1 cellular context compared by ENCODE assay signal in the genomic region with DNA sequence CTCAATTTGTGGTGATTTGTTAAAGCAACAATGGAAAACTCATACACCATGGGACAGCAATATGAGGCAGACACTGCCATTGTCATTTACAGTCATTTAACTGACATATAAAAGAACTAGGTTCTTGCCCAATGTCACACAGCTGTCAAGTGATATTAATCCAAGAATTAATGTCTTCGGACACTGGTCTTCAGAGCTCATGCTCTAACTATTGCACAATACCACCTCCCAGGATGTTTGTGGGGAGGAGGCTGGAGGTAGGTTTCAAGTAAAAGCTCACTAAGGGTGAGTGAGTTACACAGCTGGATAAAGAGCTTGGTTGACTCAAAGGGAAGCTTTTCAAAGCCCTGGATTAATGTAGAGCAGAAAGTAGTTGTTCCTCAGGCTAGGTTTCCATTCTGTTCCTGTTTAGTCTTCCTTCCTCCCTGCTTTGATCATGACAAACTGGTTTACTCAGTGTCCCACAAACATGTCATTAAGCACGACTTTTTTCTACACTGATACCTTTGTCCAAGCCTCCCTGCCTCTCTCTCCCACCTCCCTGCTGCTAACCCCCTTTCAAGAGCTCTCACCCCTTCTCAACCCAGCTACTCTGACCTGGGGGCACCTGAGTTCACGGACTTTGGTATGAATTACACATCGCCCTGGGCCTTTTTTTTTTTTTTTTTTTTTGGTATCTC.
A peak's percentile ranks its signal among the peaks of the same experiment; 100 is the strongest.
TF ChIP-seq lines count a peak whose summit lies in the region.

No MANE protein-coding gene starts in this region.

TF ChIP-seq in HepG2, 621 proteins besides CTCF, POLR2A, EP300 and RAD21 (continued from another document and continues in another):
- TF ChIP-seq, protein P1, sequence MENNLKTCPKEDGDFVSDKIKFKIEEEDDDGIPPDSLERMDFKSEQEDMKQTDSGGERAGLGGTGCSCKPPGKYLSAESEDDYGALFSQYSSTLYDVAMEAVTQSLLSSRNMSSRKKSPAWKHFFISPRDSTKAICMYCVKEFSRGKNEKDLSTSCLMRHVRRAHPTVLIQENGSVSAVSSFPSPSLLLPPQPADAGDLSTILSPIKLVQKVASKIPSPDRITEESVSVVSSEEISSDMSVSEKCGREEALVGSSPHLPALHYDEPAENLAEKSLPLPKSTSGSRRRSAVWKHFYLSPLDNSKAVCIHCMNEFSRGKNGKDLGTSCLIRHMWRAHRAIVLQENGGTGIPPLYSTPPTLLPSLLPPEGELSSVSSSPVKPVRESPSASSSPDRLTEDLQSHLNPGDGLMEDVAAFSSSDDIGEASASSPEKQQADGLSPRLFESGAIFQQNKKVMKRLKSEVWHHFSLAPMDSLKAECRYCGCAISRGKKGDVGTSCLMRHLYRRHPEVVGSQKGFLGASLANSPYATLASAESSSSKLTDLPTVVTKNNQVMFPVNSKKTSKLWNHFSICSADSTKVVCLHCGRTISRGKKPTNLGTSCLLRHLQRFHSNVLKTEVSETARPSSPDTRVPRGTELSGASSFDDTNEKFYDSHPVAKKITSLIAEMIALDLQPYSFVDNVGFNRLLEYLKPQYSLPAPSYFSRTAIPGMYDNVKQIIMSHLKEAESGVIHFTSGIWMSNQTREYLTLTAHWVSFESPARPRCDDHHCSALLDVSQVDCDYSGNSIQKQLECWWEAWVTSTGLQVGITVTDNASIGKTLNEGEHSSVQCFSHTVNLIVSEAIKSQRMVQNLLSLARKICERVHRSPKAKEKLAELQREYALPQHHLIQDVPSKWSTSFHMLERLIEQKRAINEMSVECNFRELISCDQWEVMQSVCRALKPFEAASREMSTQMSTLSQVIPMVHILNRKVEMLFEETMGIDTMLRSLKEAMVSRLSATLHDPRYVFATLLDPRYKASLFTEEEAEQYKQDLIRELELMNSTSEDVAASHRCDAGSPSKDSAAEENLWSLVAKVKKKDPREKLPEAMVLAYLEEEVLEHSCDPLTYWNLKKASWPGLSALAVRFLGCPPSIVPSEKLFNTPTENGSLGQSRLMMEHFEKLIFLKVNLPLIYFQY (CRISPR knock-in tag; IDR thresholded peaks at IDR 0.05; ENCODE audit: borderline replicate concordance): no peak
- TF ChIP-seq EHMT2 (IDR thresholded peaks at IDR 0.05; ENCODE audit: borderline replicate concordance, low read depth, low read length) (no peak), ZNF569 (CRISPR knock-in tag; IDR thresholded peaks at IDR 0.05; ENCODE audit: borderline replicate concordance) (no peak), ZNF180 (CRISPR knock-in tag; IDR thresholded peaks at IDR 0.05; ENCODE audit: borderline replicate concordance, low read depth) (no peak), RBM22 (optimal IDR thresholded peaks at IDR 0.05; ENCODE audit: low read length) (no peak), ZNF607 (CRISPR knock-in tag; IDR thresholded peaks at IDR 0.05; ENCODE audit: borderline replicate concordance) (no peak), REPIN1 (CRISPR knock-in tag; IDR thresholded peaks at IDR 0.05; ENCODE audit: borderline replicate concordance, low read depth) (no peak), ZBTB20 (CRISPR knock-in tag; IDR thresholded peaks at IDR 0.05; ENCODE audit: borderline replicate concordance, low read depth) (no peak), KMT2A (CRISPR knock-in tag; IDR thresholded peaks at IDR 0.05) (no peak), ZFP62 (CRISPR knock-in tag; IDR thresholded peaks at IDR 0.05) (no peak), ZKSCAN8 (CRISPR knock-in tag; IDR thresholded peaks at IDR 0.05; ENCODE audit: borderline replicate concordance) (no peak), RBFOX2 (IDR thresholded peaks at IDR 0.05; ENCODE audit: low read depth, low read length) (no peak), SRSF1 (optimal IDR thresholded peaks at IDR 0.05; ENCODE audit: low read depth, low read length) (no peak), CEBPG (CRISPR knock-in tag; IDR thresholded peaks at IDR 0.05) (peak; percentile 93), PCBP1 (IDR thresholded peaks at IDR 0.05; ENCODE audit: borderline replicate concordance, low read depth, low read length) (no peak), HOXD1 (CRISPR knock-in tag; IDR thresholded peaks at IDR 0.05) (no peak), CEBPB (IDR thresholded peaks at IDR 0.05; ENCODE audit: borderline replicate concordance, low read depth, low read length) (peak; percentile 96), TGIF2 (CRISPR knock-in tag; IDR thresholded peaks at IDR 0.05) (no peak), SRSF4 (IDR thresholded peaks at IDR 0.05; ENCODE audit: low read depth, low read length, poor library complexity, severe bottlenecking) (no peak), CAMTA2 (CRISPR knock-in tag; IDR thresholded peaks at IDR 0.05; ENCODE audit: borderline replicate concordance) (no peak), DPF2 (CRISPR knock-in tag; IDR thresholded peaks at IDR 0.05; ENCODE audit: borderline replicate concordance, low read depth) (no peak), ZNF317 (CRISPR knock-in tag; IDR thresholded peaks at IDR 0.05) (no peak), ZNF510 (CRISPR knock-in tag; IDR thresholded peaks at IDR 0.05; ENCODE audit: low read depth) (no peak), RFX3 (CRISPR knock-in tag; IDR thresholded peaks at IDR 0.05) (no peak), ZC3H13 (CRISPR knock-in tag; IDR thresholded peaks at IDR 0.05) (no peak), CHD4 (IDR thresholded peaks at IDR 0.05; ENCODE audit: borderline replicate concordance, low read length) (no peak), ZNF660 (CRISPR knock-in tag; IDR thresholded peaks at IDR 0.05; ENCODE audit: borderline replicate concordance, low read depth) (no peak), ZNF775 (CRISPR knock-in tag; IDR thresholded peaks at IDR 0.05; ENCODE audit: borderline replicate concordance) (no peak)
- TF ChIP-seq, protein P2, sequence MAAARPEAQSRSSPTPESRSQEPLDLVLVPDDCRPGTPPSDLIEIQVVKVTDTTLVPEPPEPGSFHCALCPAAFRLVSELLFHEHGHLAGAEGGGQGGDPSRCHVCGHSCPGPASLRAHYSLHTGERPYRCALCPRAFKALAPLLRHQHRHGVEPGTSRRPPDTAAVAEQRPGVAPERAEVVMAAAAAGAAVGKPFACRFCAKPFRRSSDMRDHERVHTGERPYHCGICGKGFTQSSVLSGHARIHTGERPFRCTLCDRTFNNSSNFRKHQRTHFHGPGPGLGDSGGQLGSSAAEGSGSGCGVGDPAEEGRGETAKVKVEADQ (CRISPR knock-in tag; IDR thresholded peaks at IDR 0.05; ENCODE audit: borderline replicate concordance): no peak
- TF ChIP-seq, protein P3, sequence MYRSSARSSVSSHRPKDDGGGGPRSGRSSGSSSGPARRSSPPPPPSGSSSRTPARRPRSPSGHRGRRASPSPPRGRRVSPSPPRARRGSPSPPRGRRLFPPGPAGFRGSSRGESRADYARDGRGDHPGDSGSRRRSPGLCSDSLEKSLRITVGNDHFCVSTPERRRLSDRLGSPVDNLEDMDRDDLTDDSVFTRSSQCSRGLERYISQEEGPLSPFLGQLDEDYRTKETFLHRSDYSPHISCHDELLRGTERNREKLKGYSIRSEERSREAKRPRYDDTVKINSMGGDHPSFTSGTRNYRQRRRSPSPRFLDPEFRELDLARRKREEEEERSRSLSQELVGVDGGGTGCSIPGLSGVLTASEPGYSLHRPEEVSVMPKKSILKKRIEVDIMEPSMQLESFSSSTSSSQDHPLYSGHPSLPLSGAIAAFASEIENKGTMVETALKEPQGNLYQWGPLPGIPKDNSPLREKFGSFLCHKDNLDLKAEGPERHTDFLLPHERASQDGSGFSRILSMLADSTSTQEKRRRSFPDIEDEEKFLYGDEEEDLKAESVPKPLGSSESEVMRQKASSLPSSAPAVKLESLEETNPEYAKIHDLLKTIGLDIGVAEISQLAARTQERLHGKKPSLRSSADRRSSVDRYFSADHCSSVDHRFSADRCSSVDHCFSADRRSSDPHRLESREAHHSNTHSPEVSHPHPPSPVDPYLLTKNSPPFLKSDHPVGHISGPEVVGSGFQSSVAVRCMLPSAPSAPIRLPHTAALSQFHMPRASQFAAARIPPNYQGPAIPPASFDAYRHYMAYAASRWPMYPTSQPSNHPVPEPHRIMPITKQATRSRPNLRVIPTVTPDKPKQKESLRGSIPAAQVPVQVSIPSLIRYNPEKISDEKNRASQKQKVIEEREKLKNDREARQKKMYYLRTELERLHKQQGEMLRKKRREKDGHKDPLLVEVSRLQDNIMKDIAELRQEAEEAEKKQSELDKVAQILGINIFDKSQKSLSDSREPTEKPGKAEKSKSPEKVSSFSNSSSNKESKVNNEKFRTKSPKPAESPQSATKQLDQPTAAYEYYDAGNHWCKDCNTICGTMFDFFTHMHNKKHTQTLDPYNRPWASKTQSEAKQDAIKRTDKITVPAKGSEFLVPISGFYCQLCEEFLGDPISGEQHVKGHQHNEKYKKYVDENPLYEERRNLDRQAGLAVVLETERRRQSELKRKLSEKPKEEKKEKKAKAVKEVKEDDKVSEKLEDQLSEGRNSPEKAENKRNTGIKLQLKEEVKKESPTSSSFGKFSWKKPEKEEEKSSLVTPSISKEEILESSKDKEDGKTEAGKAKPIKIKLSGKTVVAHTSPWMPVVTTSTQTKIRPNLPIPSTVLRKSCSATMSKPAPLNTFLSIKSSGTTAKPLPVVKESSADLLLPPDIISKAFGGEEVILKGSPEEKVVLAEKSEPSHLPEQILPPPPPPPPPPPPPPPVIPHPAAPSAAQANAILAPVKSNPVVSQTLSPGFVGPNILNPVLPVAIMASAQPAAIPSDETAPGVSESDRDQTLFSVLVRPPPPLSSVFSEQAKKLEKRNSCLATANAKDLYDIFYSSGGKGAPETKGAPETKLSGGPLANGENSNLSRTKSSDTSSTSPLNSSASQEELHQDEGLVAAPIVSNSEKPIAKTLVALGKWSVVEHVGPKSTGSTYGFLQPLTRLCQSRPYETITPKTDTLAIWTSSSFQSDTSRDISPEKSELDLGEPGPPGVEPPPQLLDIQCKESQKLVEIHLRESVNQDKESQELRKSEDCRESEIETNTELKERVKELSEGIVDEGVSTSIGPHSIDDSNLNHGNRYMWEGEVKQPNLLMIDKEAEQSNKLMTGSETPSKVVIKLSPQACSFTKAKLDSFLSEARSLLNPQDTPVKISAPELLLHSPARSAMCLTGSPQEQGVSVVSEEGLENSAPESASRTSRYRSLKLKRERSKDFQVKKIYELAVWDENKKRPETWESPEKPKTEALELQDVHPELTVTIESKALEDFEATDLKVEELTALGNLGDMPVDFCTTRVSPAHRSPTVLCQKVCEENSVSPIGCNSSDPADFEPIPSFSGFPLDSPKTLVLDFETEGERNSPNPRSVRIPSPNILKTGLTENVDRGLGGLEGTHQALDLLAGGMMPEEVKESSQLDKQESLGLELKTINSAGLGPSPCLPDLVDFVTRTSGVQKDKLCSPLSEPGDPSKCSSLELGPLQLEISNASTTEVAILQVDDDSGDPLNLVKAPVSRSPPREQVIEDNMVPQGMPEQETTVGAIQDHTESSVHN (CRISPR knock-in tag; IDR thresholded peaks at IDR 0.05): no peak
- TF ChIP-seq, protein P4, sequence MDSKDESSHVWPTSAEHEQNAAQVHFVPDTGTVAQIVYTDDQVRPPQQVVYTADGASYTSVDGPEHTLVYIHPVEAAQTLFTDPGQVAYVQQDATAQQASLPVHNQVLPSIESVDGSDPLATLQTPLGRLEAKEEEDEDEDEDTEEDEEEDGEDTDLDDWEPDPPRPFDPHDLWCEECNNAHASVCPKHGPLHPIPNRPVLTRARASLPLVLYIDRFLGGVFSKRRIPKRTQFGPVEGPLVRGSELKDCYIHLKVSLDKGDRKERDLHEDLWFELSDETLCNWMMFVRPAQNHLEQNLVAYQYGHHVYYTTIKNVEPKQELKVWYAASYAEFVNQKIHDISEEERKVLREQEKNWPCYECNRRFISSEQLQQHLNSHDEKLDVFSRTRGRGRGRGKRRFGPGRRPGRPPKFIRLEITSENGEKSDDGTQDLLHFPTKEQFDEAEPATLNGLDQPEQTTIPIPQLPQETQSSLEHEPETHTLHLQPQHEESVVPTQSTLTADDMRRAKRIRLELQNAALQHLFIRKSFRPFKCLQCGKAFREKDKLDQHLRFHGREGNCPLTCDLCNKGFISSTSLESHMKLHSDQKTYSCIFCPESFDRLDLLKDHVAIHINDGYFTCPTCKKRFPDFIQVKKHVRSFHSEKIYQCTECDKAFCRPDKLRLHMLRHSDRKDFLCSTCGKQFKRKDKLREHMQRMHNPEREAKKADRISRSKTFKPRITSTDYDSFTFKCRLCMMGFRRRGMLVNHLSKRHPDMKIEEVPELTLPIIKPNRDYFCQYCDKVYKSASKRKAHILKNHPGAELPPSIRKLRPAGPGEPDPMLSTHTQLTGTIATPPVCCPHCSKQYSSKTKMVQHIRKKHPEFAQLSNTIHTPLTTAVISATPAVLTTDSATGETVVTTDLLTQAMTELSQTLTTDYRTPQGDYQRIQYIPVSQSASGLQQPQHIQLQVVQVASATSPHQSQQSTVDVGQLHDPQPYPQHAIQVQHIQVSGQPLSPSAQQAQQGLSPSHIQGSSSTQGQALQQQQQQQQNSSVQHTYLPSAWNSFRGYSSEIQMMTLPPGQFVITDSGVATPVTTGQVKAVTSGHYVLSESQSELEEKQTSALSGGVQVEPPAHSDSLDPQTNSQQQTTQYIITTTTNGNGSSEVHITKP (CRISPR knock-in tag; IDR thresholded peaks at IDR 0.05; ENCODE audit: low read depth): no peak
- TF ChIP-seq, protein P5, sequence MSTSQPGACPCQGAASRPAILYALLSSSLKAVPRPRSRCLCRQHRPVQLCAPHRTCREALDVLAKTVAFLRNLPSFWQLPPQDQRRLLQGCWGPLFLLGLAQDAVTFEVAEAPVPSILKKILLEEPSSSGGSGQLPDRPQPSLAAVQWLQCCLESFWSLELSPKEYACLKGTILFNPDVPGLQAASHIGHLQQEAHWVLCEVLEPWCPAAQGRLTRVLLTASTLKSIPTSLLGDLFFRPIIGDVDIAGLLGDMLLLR (CRISPR knock-in tag; IDR thresholded peaks at IDR 0.05): no peak
- TF ChIP-seq, protein P6, sequence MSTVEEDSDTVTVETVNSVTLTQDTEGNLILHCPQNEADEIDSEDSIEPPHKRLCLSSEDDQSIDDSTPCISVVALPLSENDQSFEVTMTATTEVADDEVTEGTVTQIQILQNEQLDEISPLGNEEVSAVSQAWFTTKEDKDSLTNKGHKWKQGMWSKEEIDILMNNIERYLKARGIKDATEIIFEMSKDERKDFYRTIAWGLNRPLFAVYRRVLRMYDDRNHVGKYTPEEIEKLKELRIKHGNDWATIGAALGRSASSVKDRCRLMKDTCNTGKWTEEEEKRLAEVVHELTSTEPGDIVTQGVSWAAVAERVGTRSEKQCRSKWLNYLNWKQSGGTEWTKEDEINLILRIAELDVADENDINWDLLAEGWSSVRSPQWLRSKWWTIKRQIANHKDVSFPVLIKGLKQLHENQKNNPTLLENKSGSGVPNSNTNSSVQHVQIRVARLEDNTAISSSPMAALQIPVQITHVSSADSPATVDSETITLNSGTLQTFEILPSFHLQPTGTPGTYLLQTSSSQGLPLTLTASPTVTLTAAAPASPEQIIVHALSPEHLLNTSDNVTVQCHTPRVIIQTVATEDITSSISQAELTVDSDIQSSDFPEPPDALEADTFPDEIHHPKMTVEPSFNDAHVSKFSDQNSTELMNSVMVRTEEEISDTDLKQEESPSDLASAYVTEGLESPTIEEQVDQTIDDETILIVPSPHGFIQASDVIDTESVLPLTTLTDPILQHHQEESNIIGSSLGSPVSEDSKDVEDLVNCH (CRISPR knock-in tag; IDR thresholded peaks at IDR 0.05): no peak
- TF ChIP-seq, protein P7, sequence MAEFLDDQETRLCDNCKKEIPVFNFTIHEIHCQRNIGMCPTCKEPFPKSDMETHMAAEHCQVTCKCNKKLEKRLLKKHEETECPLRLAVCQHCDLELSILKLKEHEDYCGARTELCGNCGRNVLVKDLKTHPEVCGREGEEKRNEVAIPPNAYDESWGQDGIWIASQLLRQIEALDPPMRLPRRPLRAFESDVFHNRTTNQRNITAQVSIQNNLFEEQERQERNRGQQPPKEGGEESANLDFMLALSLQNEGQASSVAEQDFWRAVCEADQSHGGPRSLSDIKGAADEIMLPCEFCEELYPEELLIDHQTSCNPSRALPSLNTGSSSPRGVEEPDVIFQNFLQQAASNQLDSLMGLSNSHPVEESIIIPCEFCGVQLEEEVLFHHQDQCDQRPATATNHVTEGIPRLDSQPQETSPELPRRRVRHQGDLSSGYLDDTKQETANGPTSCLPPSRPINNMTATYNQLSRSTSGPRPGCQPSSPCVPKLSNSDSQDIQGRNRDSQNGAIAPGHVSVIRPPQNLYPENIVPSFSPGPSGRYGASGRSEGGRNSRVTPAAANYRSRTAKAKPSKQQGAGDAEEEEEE (CRISPR knock-in tag; IDR thresholded peaks at IDR 0.05; ENCODE audit: borderline replicate concordance): no peak
